In genomic region chr16:30540916-30541464, GRCh38 we compare ENCODE assay signal across 1 cellular context.
TF ChIP-seq lines count a peak whose summit lies in the region.
"Not testable (repeated sequence)": the region's sequence is repeated elsewhere in the genome, so short reads cannot be mapped to it uniquely, and the experiment has no call there.

No MANE protein-coding gene starts in this region.

TF ChIP-seq in HepG2, 621 proteins besides CTCF, POLR2A, EP300 and RAD21 (continued from another document):
- TF ChIP-seq HNF1A (IDR thresholded peaks at IDR 0.05; ENCODE audit: low read depth) (peak; percentile 83), HNF1A (CRISPR knock-in tag; IDR thresholded peaks at IDR 0.05; ENCODE audit: borderline replicate concordance) (peak; percentile 93), HNF1B (CRISPR knock-in tag; IDR thresholded peaks at IDR 0.05) (peak; percentile 97), ZNF18 (CRISPR knock-in tag; IDR thresholded peaks at IDR 0.05; ENCODE audit: insufficient replicate concordance) (peak; percentile 87), THRA (CRISPR knock-in tag; IDR thresholded peaks at IDR 0.05; ENCODE audit: borderline replicate concordance) (peak; percentile 21; the same call in 1 of the 2 replicates), CAMTA2 (CRISPR knock-in tag; IDR thresholded peaks at IDR 0.05; ENCODE audit: borderline replicate concordance) (peak; percentile 80), PPARG (CRISPR knock-in tag; conservative IDR thresholded peaks at IDR 0.05) (peak; percentile 80), ZNF609 (CRISPR knock-in tag; IDR thresholded peaks at IDR 0.05; ENCODE audit: borderline replicate concordance) (peak; percentile 91; the same call in 1 of the 2 replicates), ZNF343 (CRISPR knock-in tag; IDR thresholded peaks at IDR 0.05) (peak; percentile 31; the same call in 1 of the 2 replicates), ZMYM2 (CRISPR knock-in tag; IDR thresholded peaks at IDR 0.05) (peak; percentile 82), PHF21A (CRISPR knock-in tag; IDR thresholded peaks at IDR 0.05) (peak; percentile 96), SAP130 (CRISPR knock-in tag; IDR thresholded peaks at IDR 0.05; ENCODE audit: low read depth) (peak; percentile 75; the same call in 1 of the 2 replicates), RXRB (CRISPR knock-in tag; IDR thresholded peaks at IDR 0.05; ENCODE audit: borderline replicate concordance) (peak; percentile 56; the same call in 1 of the 2 replicates), HNF4G (CRISPR knock-in tag; IDR thresholded peaks at IDR 0.05; ENCODE audit: borderline replicate concordance, low read depth) (0 out of 2 replicates have a peak, but pooled peaks have one; percentile 47), MEF2D (CRISPR knock-in tag; IDR thresholded peaks at IDR 0.05) (peak; percentile 94)
- not testable (repeated sequence) for TF ChIP-seq HNF4G (IDR thresholded peaks at IDR 0.05; ENCODE audit: borderline replicate concordance, low read depth, low read length)
